In the genomic region with DNA sequence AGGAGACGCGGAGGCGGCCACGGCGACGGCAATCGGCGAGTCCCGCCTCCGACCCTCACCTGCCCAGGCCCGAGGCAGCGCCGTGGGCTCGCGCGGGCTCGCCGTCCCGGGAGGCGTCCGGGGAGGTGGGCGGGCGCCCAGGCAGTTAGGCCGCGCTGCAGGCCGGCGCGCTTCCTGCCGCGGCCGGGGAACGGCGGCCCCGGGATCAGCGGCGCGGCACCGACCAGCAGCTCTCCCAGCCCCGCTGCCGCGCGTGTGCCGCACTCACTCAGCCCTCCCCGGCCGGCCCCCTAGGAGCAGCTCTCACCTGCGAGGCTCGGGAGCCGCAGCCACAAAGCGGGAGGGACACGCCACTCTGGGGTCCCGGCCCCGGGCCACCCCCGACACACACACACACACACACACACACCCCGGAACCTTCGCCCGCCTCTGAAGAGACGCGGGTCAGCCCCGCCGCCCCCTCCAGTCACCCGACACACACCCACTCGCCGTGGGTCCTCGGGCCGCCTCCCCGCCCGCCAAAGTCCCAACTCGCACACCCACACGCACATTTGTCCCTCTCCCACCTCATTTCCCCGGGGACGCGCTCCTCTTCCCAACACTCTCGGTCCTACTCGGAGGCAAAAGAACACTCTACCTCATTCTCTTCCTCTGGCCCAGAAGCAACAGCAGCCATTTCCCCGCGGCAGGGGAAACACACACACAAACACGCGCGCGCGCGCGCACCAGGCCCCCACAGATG, we compare ENCODE assay signal across 8 cellular contexts. TPM values are rescaled to one million over a fixed set of nuclear protein-coding genes. Genes with fewer than 3 reads are reported as not detected.
DNase-seq lines count a peak whose midpoint lies in the region; ATAC-seq and TF ChIP-seq lines count a peak whose summit lies in the region.

A gene (minus strand): TSS at position 702 of the 742 bp plus-strand sequence. CDS start 60 bp downstream, at position 642.

- peaks cover 10% of the 10 kb centered on the region for H3K36me3 Mint-ChIP-seq in natural killer cell treated with Interleukin-12 subunit alpha and Interleukin-12 subunit beta and Interleukin-15 and Interleukin-18, amount 100 ng/mL, for 72 hours

- no peak for TF ChIP-seq CTCF in fibroblast of pulmonary artery (IDR thresholded peaks at IDR 0.05; ENCODE audit: low read length, missing control alignments)
- no peak for TF ChIP-seq CTCF in stomach (IDR thresholded peaks at IDR 0.05)

- ATAC-seq in GM18907 (IDR thresholded peaks at IDR 0.05; ENCODE audit: unreplicated experiment) (peak; percentile 27), HG03457 (IDR thresholded peaks at IDR 0.05; ENCODE audit: unreplicated experiment) (peak; percentile 25)
- ATAC-seq in natural killer cell treated with Interleukin-12 subunit alpha and Interleukin-12 subunit beta and Interleukin-15 and Interleukin-18, amount 100 ng/mL, for 72 hours = peak; percentile 41 to 50

- TF ChIP-seq POLR2A in stomach (IDR thresholded peaks at IDR 0.05) = no peak

- H3K4me3 Mint-ChIP-seq in natural killer cell treated with Interleukin-12 subunit alpha and Interleukin-12 subunit beta and Interleukin-15 and Interleukin-18, amount 100 ng/mL, for 72 hours = peak within 1 kb of the TSS; percentile 99

- no peak for TF ChIP-seq EP300 in stomach (IDR thresholded peaks at IDR 0.05)

- peak within 1 kb of the TSS; percentile 98 to 100 (median 100) for H3K27ac ChIP-seq in stomach

- peak within 1 kb of the TSS; percentile 94 to 100 for H3K27ac Mint-ChIP-seq in natural killer cell treated with Interleukin-12 subunit alpha and Interleukin-12 subunit beta and Interleukin-15 and Interleukin-18, amount 100 ng/mL, for 72 hours

- H3K4me3 ChIP-seq in fibroblast of pulmonary artery (replicated peaks; ENCODE audit: low read depth, low read length) = peak within 1 kb of the TSS; percentile 96
- peak within 1 kb of the TSS; percentile 78 to 95 (median 86) for H3K4me3 ChIP-seq in stomach

- no peaks in the 10 kb centered on the region for H3K27me3 Mint-ChIP-seq in natural killer cell treated with Interleukin-12 subunit alpha and Interleukin-12 subunit beta and Interleukin-15 and Interleukin-18, amount 100 ng/mL, for 72 hours

- peaks cover 30 to 58% (median 44%) of the 10 kb centered on the region in 4 donors for H3K4me1 ChIP-seq in stomach

- no peaks in the 10 kb centered on the region for H3K36me3 ChIP-seq in stomach

- no peaks in the 10 kb centered on the region for H3K9me3 Mint-ChIP-seq in natural killer cell treated with Interleukin-12 subunit alpha and Interleukin-12 subunit beta and Interleukin-15 and Interleukin-18, amount 100 ng/mL, for 72 hours

- no peaks in the 10 kb centered on the region for H3K9me3 ChIP-seq in stomach

- peaks cover 47 to 49% of the 10 kb centered on the region in 2 donors for H3K4me1 Mint-ChIP-seq in natural killer cell treated with Interleukin-12 subunit alpha and Interleukin-12 subunit beta and Interleukin-15 and Interleukin-18, amount 100 ng/mL, for 72 hours (ENCODE audit: low read depth in 2 of 2)

- DNase-seq in AG08395 (ENCODE audit: low spot score) (peak; percentile 53), RPMI7951 (ENCODE audit: low read depth) (peak; percentile 47), fibroblast of pulmonary artery (ENCODE audit: low read depth) (peak; percentile 72), stomach (peak; percentile 79)
- DNase-seq in activated effector memory CD4-positive, alpha-beta T cell treated with anti-CD3 and anti-CD28 coated beads, Interleukin-2, amount 50 U/mL, for 16 hours = peak; percentile 85
- DNase-seq in natural killer cell treated with Interleukin-12 subunit alpha and Interleukin-12 subunit beta and Interleukin-15 and Interleukin-18, amount 100 ng/mL, for 72 hours (ENCODE audit: low spot score) = peak; percentile 77

- 0 to 1% (median 0%) methylated on average over 44 to 83 of the region's 83 CpGs for WGBS in stomach, 5 donors

- intact Hi-C loops in stomach (cut with DNase I; ENCODE audit: low total_unique reads) = no loop called here

- H3K27me3 ChIP-seq in stomach = no peaks in the 10 kb centered on the region

RNA-seq across cellular contexts. Expression of the gene that starts here (rescaled TPM):
- 7.6 and 8.4 TPM in 2 replicates for total RNA-seq in RPMI7951 (2014; rRNA removed; shearing (Covaris generic))
- total RNA-seq in natural killer cell treated with Interleukin-12 subunit alpha and Interleukin-12 subunit beta and Interleukin-15 and Interleukin-18, amount 100 ng/mL, for 72 hours = 100 to 1,000 TPM in 1 of 2 donors, 10 to 100 TPM in 1; 90.2 to 130 TPM
- total RNA-seq in stomach = 10 to 100 TPM in 3 of 5 donors, 1 to 10 TPM in 2; 6.7 to 74.5 (median 13.8) TPM
- 1 to 10 TPM; 4.6 to 5.5 (median 5.3) TPM for polyA plus RNA-seq in stomach

Comparison
In these comparisons a context has a peak if more than half of its experiments do, and no peak if none do; other contexts are left out.
1. Peak in every context shown above with its lines: DNase-seq, ATAC-seq, H3K4me3 ChIP-seq and H3K27ac ChIP-seq.